Comparison of ENCODE assay signal across 25 cellular contexts in genomic region chr4:7697821-7698220, GRCh38.
"Had no signal": no experiment of that assay in that cellular context is flagged by ENCODE, and none has a peak within 500 bp of the region (broad histone marks: within the 10 kb centered on the region; RNA-seq: fewer than 3 reads in every experiment).

No MANE protein-coding gene starts in this region.

- H3K4me1 ChIP-seq: ascending aorta, Peyer's patch had no signal

- H3K36me3 ChIP-seq: ascending aorta, cardiac muscle cell, Peyer's patch had no signal

- ATAC-seq: activated CD8-positive, alpha-beta T cell treated with anti-CD3 and anti-CD28 coated beads, Interleukin-2, amount 10 ng/mL, durations not matched to agents 7 days and 5 days; PC-3 had no signal

- DNase-seq: activated CD4-positive, alpha-beta T cell treated with anti-CD3 and anti-CD28 coated beads, Interleukin-2, amount 10 ng/mL, durations not matched to agents 7 days and 5 days; activated CD4-positive, alpha-beta T cell treated with anti-CD3 and anti-CD28 coated beads, Interleukin-2, amount 50 U/mL, for 48 hours; activated CD8-positive, alpha-beta T cell treated with anti-CD3 and anti-CD28 coated beads, Interleukin-2, amount 10 ng/mL, durations not matched to agents 7 days and 5 days; activated gamma-delta T cell; activated naive CD4-positive, alpha-beta T cell treated with Interleukin-2 at 50 U/mL for 16 hours; activated naive CD8-positive, alpha-beta T cell treated with anti-CD3 and anti-CD28 coated beads, Interleukin-2, amount 10 ng/mL, durations not matched to agents 7 days and 5 days; activated T-cell treated with anti-CD3 and anti-CD28 coated beads, Interleukin-2, amount 50 U/mL, for 24 hours; amygdala; Kasumi-1; MM.1S; MV-4-11; NCI-H1092; NCI-H1436 treated with DMSO at 0.1 percent for 48 hours; NCI-H2029; NCI-H2107; NCI-H2171; NCI-H510A; NCI-H748 treated with DMSO at 0.1 percent for 48 hours; NK-92 treated with Interleukin-12 subunit alpha and Interleukin-12 subunit beta, amount 100 ng/mL, for 24 hours; PC-3; Peyer's patch; RPMI8226 had no signal

- H3K27ac ChIP-seq: ascending aorta, cardiac muscle cell, SK-N-MC had no signal

- H3K9me3 ChIP-seq: ascending aorta, Peyer's patch had no signal

- H3K4me3 ChIP-seq: ascending aorta, cardiac muscle cell, Peyer's patch, SK-N-MC had no signal

- H3K27me3 ChIP-seq: ascending aorta, cardiac muscle cell, Peyer's patch had no signal
